In the genomic region with DNA sequence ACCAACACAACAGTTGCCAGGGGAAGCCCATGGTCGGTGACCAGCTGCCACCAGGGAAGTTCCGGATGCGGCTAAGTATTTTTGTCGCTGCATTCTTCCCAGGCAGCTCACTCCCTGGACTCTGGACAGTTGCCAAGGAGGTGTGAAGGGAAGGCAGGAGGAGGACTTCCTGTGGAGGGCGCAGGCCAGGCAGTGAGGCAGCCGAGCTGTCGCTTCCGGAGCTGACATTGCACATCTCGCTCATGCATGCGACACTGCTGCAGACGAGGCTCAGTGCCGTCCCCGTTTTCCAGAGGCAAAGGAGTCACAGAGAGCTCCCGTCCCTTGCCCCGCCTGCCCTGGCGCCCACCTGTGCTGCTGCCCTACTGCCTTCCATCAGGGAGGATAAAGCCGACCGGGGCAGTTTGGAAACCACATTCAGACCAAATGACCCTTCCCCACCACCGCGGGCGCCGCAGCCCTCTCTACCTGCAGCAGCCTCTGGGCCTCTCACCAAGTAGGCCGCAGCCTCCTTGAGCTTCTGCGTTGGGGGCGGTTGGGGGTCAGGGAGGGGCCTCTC, we compare ENCODE assay signal across 1 cellular context.
TF ChIP-seq lines count a peak whose summit lies in the region.

No MANE protein-coding gene starts in this region.

TF ChIP-seq in HepG2, 621 proteins besides CTCF, POLR2A, EP300 and RAD21 (continued from another document):
- TF ChIP-seq, protein P1, sequence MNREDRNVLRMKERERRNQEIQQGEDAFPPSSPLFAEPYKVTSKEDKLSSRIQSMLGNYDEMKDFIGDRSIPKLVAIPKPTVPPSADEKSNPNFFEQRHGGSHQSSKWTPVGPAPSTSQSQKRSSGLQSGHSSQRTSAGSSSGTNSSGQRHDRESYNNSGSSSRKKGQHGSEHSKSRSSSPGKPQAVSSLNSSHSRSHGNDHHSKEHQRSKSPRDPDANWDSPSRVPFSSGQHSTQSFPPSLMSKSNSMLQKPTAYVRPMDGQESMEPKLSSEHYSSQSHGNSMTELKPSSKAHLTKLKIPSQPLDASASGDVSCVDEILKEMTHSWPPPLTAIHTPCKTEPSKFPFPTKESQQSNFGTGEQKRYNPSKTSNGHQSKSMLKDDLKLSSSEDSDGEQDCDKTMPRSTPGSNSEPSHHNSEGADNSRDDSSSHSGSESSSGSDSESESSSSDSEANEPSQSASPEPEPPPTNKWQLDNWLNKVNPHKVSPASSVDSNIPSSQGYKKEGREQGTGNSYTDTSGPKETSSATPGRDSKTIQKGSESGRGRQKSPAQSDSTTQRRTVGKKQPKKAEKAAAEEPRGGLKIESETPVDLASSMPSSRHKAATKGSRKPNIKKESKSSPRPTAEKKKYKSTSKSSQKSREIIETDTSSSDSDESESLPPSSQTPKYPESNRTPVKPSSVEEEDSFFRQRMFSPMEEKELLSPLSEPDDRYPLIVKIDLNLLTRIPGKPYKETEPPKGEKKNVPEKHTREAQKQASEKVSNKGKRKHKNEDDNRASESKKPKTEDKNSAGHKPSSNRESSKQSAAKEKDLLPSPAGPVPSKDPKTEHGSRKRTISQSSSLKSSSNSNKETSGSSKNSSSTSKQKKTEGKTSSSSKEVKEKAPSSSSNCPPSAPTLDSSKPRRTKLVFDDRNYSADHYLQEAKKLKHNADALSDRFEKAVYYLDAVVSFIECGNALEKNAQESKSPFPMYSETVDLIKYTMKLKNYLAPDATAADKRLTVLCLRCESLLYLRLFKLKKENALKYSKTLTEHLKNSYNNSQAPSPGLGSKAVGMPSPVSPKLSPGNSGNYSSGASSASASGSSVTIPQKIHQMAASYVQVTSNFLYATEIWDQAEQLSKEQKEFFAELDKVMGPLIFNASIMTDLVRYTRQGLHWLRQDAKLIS (CRISPR knock-in tag; IDR thresholded peaks at IDR 0.05): no peak
- TF ChIP-seq ZBTB38 (CRISPR knock-in tag; IDR thresholded peaks at IDR 0.05) (peak; percentile 38; the same call in 1 of the 2 replicates), ZNF367 (CRISPR knock-in tag; IDR thresholded peaks at IDR 0.05; ENCODE audit: borderline replicate concordance) (no peak), ZNF263 (CRISPR knock-in tag; IDR thresholded peaks at IDR 0.05) (peak; percentile 68), THAP11 (CRISPR knock-in tag; IDR thresholded peaks at IDR 0.05) (0 out of 2 replicates have a peak, but pooled peaks have one; percentile 31), EED (CRISPR knock-in tag; IDR thresholded peaks at IDR 0.05) (no peak), KMT2B (CRISPR knock-in tag; IDR thresholded peaks at IDR 0.05) (no peak), ZNF557 (CRISPR knock-in tag; IDR thresholded peaks at IDR 0.05) (no peak), ZNF251 (CRISPR knock-in tag; IDR thresholded peaks at IDR 0.05) (no peak), GABPB1 (CRISPR knock-in tag; IDR thresholded peaks at IDR 0.05) (peak; percentile 86), ZFX (CRISPR knock-in tag; IDR thresholded peaks at IDR 0.05; ENCODE audit: low read depth) (0 out of 2 replicates have a peak, but pooled peaks have one; percentile 19), JUNB (CRISPR knock-in tag; IDR thresholded peaks at IDR 0.05; ENCODE audit: borderline replicate concordance) (peak; percentile 46; the same call in 1 of the 2 replicates), ELF3 (CRISPR knock-in tag; IDR thresholded peaks at IDR 0.05) (peak; percentile 64), ZSCAN31 (CRISPR knock-in tag; IDR thresholded peaks at IDR 0.05; ENCODE audit: low read depth) (0 out of 2 replicates have a peak, but pooled peaks have one; percentile 24), IKZF4 (CRISPR knock-in tag; IDR thresholded peaks at IDR 0.05; ENCODE audit: borderline replicate concordance, low read depth, not compliant biosample characterization) (no peak), TEAD3 (CRISPR knock-in tag; optimal IDR thresholded peaks at IDR 0.05; ENCODE audit: borderline replicate concordance) (peak; percentile 53), FOSL2 (CRISPR knock-in tag; IDR thresholded peaks at IDR 0.05) (0 out of 2 replicates have a peak, but pooled peaks have one; percentile 21), GTF2F1 (IDR thresholded peaks at IDR 0.05; ENCODE audit: low read length) (no peak), RELA (CRISPR knock-in tag; IDR thresholded peaks at IDR 0.05) (no peak), TARDBP (CRISPR knock-in tag; IDR thresholded peaks at IDR 0.05) (no peak), ARNT (IDR thresholded peaks at IDR 0.05) (no peak), ZNF792 (CRISPR knock-in tag; IDR thresholded peaks at IDR 0.05) (0 out of 2 replicates have a peak, but pooled peaks have one; percentile 30), SPEN (CRISPR knock-in tag; IDR thresholded peaks at IDR 0.05; ENCODE audit: low read depth) (0 out of 2 replicates have a peak, but pooled peaks have one; percentile 28), SAP130 (CRISPR knock-in tag; IDR thresholded peaks at IDR 0.05; ENCODE audit: low read depth) (peak; percentile 45; the same call in 1 of the 2 replicates), MAFK (conservative IDR thresholded peaks at IDR 0.05 in 1 of 2, IDR thresholded peaks at IDR 0.05 in 1 of 2; ENCODE audit: low read length in 2 of 2) (0 out of 4 replicates have a peak, but pooled peaks have one; percentile 11 to 18), FOXA3 (CRISPR knock-in tag; IDR thresholded peaks at IDR 0.05) (0 out of 2 replicates have a peak, but pooled peaks have one; percentile 17), ETV5 (CRISPR knock-in tag; IDR thresholded peaks at IDR 0.05; ENCODE audit: borderline replicate concordance) (peak; percentile 86)
- TF ChIP-seq, protein P2, sequence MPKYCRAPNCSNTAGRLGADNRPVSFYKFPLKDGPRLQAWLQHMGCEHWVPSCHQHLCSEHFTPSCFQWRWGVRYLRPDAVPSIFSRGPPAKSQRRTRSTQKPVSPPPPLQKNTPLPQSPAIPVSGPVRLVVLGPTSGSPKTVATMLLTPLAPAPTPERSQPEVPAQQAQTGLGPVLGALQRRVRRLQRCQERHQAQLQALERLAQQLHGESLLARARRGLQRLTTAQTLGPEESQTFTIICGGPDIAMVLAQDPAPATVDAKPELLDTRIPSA (CRISPR knock-in tag; IDR thresholded peaks at IDR 0.05; ENCODE audit: borderline replicate concordance): no peak
- TF ChIP-seq, protein P3, sequence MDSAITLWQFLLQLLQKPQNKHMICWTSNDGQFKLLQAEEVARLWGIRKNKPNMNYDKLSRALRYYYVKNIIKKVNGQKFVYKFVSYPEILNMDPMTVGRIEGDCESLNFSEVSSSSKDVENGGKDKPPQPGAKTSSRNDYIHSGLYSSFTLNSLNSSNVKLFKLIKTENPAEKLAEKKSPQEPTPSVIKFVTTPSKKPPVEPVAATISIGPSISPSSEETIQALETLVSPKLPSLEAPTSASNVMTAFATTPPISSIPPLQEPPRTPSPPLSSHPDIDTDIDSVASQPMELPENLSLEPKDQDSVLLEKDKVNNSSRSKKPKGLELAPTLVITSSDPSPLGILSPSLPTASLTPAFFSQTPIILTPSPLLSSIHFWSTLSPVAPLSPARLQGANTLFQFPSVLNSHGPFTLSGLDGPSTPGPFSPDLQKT (CRISPR knock-in tag; IDR thresholded peaks at IDR 0.05; ENCODE audit: borderline replicate concordance): no peak
- TF ChIP-seq, protein P4, sequence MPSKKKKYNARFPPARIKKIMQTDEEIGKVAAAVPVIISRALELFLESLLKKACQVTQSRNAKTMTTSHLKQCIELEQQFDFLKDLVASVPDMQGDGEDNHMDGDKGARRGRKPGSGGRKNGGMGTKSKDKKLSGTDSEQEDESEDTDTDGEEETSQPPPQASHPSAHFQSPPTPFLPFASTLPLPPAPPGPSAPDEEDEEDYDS (CRISPR knock-in tag; IDR thresholded peaks at IDR 0.05): no peak
- TF ChIP-seq, protein P5, sequence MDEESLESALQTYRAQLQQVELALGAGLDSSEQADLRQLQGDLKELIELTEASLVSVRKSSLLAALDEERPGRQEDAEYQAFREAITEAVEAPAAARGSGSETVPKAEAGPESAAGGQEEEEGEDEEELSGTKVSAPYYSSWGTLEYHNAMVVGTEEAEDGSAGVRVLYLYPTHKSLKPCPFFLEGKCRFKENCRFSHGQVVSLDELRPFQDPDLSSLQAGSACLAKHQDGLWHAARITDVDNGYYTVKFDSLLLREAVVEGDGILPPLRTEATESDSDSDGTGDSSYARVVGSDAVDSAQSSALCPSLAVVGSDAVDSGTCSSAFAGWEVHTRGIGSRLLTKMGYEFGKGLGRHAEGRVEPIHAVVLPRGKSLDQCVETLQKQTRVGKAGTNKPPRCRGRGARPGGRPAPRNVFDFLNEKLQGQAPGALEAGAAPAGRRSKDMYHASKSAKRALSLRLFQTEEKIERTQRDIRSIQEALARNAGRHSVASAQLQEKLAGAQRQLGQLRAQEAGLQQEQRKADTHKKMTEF (CRISPR knock-in tag; IDR thresholded peaks at IDR 0.05): 0 out of 2 replicates have a peak, but pooled peaks have one; percentile 16
- TF ChIP-seq, protein P6, sequence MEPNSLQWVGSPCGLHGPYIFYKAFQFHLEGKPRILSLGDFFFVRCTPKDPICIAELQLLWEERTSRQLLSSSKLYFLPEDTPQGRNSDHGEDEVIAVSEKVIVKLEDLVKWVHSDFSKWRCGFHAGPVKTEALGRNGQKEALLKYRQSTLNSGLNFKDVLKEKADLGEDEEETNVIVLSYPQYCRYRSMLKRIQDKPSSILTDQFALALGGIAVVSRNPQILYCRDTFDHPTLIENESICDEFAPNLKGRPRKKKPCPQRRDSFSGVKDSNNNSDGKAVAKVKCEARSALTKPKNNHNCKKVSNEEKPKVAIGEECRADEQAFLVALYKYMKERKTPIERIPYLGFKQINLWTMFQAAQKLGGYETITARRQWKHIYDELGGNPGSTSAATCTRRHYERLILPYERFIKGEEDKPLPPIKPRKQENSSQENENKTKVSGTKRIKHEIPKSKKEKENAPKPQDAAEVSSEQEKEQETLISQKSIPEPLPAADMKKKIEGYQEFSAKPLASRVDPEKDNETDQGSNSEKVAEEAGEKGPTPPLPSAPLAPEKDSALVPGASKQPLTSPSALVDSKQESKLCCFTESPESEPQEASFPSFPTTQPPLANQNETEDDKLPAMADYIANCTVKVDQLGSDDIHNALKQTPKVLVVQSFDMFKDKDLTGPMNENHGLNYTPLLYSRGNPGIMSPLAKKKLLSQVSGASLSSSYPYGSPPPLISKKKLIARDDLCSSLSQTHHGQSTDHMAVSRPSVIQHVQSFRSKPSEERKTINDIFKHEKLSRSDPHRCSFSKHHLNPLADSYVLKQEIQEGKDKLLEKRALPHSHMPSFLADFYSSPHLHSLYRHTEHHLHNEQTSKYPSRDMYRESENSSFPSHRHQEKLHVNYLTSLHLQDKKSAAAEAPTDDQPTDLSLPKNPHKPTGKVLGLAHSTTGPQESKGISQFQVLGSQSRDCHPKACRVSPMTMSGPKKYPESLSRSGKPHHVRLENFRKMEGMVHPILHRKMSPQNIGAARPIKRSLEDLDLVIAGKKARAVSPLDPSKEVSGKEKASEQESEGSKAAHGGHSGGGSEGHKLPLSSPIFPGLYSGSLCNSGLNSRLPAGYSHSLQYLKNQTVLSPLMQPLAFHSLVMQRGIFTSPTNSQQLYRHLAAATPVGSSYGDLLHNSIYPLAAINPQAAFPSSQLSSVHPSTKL (CRISPR knock-in tag; IDR thresholded peaks at IDR 0.05): peak; percentile 24; the same call in 1 of the 2 replicates
- TF ChIP-seq, protein P7, sequence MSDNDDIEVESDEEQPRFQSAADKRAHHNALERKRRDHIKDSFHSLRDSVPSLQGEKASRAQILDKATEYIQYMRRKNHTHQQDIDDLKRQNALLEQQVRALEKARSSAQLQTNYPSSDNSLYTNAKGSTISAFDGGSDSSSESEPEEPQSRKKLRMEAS (IDR thresholded peaks at IDR 0.05): peak; percentile 88
- TF ChIP-seq, protein P8, sequence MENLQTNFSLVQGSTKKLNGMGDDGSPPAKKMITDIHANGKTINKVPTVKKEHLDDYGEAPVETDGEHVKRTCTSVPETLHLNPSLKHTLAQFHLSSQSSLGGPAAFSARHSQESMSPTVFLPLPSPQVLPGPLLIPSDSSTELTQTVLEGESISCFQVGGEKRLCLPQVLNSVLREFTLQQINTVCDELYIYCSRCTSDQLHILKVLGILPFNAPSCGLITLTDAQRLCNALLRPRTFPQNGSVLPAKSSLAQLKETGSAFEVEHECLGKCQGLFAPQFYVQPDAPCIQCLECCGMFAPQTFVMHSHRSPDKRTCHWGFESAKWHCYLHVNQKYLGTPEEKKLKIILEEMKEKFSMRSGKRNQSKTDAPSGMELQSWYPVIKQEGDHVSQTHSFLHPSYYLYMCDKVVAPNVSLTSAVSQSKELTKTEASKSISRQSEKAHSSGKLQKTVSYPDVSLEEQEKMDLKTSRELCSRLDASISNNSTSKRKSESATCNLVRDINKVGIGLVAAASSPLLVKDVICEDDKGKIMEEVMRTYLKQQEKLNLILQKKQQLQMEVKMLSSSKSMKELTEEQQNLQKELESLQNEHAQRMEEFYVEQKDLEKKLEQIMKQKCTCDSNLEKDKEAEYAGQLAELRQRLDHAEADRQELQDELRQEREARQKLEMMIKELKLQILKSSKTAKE (CRISPR knock-in tag; IDR thresholded peaks at IDR 0.05; ENCODE audit: borderline replicate concordance): 0 out of 2 replicates have a peak, but pooled peaks have one; percentile 35
- TF ChIP-seq, protein P9, sequence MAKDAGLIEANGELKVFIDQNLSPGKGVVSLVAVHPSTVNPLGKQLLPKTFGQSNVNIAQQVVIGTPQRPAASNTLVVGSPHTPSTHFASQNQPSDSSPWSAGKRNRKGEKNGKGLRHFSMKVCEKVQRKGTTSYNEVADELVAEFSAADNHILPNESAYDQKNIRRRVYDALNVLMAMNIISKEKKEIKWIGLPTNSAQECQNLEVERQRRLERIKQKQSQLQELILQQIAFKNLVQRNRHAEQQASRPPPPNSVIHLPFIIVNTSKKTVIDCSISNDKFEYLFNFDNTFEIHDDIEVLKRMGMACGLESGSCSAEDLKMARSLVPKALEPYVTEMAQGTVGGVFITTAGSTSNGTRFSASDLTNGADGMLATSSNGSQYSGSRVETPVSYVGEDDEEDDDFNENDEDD (CRISPR knock-in tag; IDR thresholded peaks at IDR 0.05; ENCODE audit: borderline replicate concordance): peak; percentile 68; the same call in 1 of the 2 replicates
- TF ChIP-seq, protein P10, sequence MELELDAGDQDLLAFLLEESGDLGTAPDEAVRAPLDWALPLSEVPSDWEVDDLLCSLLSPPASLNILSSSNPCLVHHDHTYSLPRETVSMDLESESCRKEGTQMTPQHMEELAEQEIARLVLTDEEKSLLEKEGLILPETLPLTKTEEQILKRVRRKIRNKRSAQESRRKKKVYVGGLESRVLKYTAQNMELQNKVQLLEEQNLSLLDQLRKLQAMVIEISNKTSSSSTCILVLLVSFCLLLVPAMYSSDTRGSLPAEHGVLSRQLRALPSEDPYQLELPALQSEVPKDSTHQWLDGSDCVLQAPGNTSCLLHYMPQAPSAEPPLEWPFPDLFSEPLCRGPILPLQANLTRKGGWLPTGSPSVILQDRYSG (CRISPR knock-in tag; IDR thresholded peaks at IDR 0.05): no peak
